In genomic region chr18:37553633-37554398, GRCh38 we compare ENCODE assay signal across 14 cellular contexts. TPM values are rescaled to one million over a fixed set of nuclear protein-coding genes. Genes with fewer than 3 reads are reported as not detected.
A peak's percentile ranks its signal among the peaks of the same experiment; 100 is the strongest.
DNase-seq lines count a peak whose midpoint lies in the region; ATAC-seq, FAIRE-seq and TF ChIP-seq lines count a peak whose summit lies in the region.
"Had no signal": no experiment of that assay in that cellular context is flagged by ENCODE, and none has a peak within 500 bp of the region (broad histone marks: within the 10 kb centered on the region; RNA-seq: fewer than 3 reads in every experiment).

No MANE protein-coding gene starts in this region.

- no peaks in the 10 kb centered on the region for H3K36me3 ChIP-seq in GM12878 (ENCODE audit: control insufficient read depth in 2 of 2, insufficient read depth in 2 of 2, low read length in 1 of 2)
- H3K36me3 ChIP-seq in kidney (ENCODE audit: control insufficient read depth in 1 of 2, insufficient read depth in 2 of 2, low read length in 2 of 2), result no peaks in the 10 kb centered on the region
- H3K36me3 ChIP-seq: Peyer's patch, tibial nerve had no signal

- H3K27me3 ChIP-seq in GM12878 (replicated peaks in 1 of 2; ENCODE audit: control insufficient read depth in 2 of 2, insufficient read depth in 2 of 2, low read length in 1 of 2), result no peaks in the 10 kb centered on the region; a peak in 1 of 4 replicates
- H3K27me3 ChIP-seq: Peyer's patch had no signal

- no peak for TF ChIP-seq POLR2A in GM12878 (IDR thresholded peaks at IDR 0.05; ENCODE audit: low read depth, low read length)

- DNase-seq in natural killer cell treated with Interleukin-12 subunit alpha and Interleukin-12 subunit beta and Interleukin-15 and Interleukin-18, amount 100 ng/mL, for 72 hours (ENCODE audit: low spot score), result peak; percentile 51
- DNase-seq in natural killer cell (no peak), GM12878 (ENCODE audit: low read depth, low spot score) (no peak), kidney (peak; percentile 51), NOMO-1 treated with DMSO at 0.1 percent for 48 hours (lab: John Stamatoyannopoulos, UW; ENCODE audit: unreplicated experiment) (no peak), UCSD-AML1 (lab: John Stamatoyannopoulos, UW; ENCODE audit: unreplicated experiment) (no peak)
- DNase-seq in activated T-helper 1 cell treated with anti-CD3 and anti-CD28 coated beads, Interleukin-12 subunit alpha, Interleukin-12 subunit beta, Interleukin-2, Interleukin-4 antibody, amounts not matched to agents 30 ng/mL and 10 ng/mL and 1 ng/mL, durations not matched to agents 14 hours and 24 hours and 36 hours (ENCODE audit: low spot score), result no peak
- DNase-seq: ACHN, anterior cingulate cortex, NCI-H1930 had no signal

- no peaks in the 10 kb centered on the region for H3K4me1 ChIP-seq in GM12878 (ENCODE audit: control insufficient read depth, insufficient read depth, low read length)
- peaks cover 3 to 4% of the 10 kb centered on the region in 2 donors for H3K4me1 ChIP-seq in kidney (ENCODE audit: control insufficient read depth in 1 of 2, insufficient read depth in 1 of 2, low read depth in 1 of 2, low read length in 2 of 2)
- H3K4me1 ChIP-seq: Peyer's patch, tibial nerve had no signal

- H3K79me2 ChIP-seq in GM12878 (ENCODE audit: control insufficient read depth, insufficient read depth, low read length), result no peaks in the 10 kb centered on the region

- 37% methylated on average over 18 of the region's 18 CpGs for WGBS in GM12878 (ENCODE audit: insufficient coverage, insufficient replicate concordance, low lambda C conversion rate, missing lambda C conversion rate)

- no peak overlapping the region for H3K4me2 ChIP-seq in GM12878 (ENCODE audit: control insufficient read depth, insufficient read depth)

- no peak overlapping the region for H3K27ac Mint-ChIP-seq in natural killer cell treated with Interleukin-12 subunit alpha and Interleukin-12 subunit beta and Interleukin-15 and Interleukin-18, amount 100 ng/mL, for 72 hours
- H3K27ac Mint-ChIP-seq in natural killer cell, result no peak overlapping the region
- H3K27ac Mint-ChIP-seq in activated T-helper 1 cell treated with anti-CD3 and anti-CD28 coated beads, Interleukin-12 subunit alpha, Interleukin-12 subunit beta, Interleukin-2, Interleukin-4 antibody, amounts not matched to agents 30 ng/mL and 10 ng/mL and 1 ng/mL, durations not matched to agents 14 hours and 24 hours and 36 hours, result no peak overlapping the region

- intact Hi-C loops in natural killer cell (cut with micrococcal nuclease), result no loop called here
- intact Hi-C loops in GM12878 (cut with micrococcal nuclease; ENCODE audit: unreplicated experiment), result no loop called here
- intact Hi-C loops in kidney (cut with DNase I), result no loop called here
- intact Hi-C loops in activated T-helper 1 cell treated with anti-CD3 and anti-CD28 coated beads, Interleukin-12 subunit alpha, Interleukin-12 subunit beta, Interleukin-2, Interleukin-4 antibody, amounts not matched to agents 30 ng/mL and 10 ng/mL and 1 ng/mL, durations not matched to agents 14 hours and 24 hours and 36 hours (cut with micrococcal nuclease), result no loop called here

- H3K27ac ChIP-seq in GM12878 (ENCODE audit: control insufficient read depth, insufficient read depth) (no peak overlapping the region), kidney (ENCODE audit: low read depth in 2 of 2, low read length in 2 of 2) (no peak overlapping the region)
- H3K27ac ChIP-seq: epithelial cell of prostate, Peyer's patch, tibial nerve had no signal

- POLR2A ChIA-PET in GM12878 (lab: Charles Lee), result no interaction called here

- H3K9ac ChIP-seq in GM12878 (ENCODE audit: control insufficient read depth, insufficient read depth, low read length), result no peak overlapping the region
- H3K9ac ChIP-seq in kidney (ENCODE audit: low read length in 2 of 2), result no peak overlapping the region

- peak in 1 of 2 donors; percentile 11 for ATAC-seq in natural killer cell treated with Interleukin-12 subunit alpha and Interleukin-12 subunit beta and Interleukin-15 and Interleukin-18, amount 100 ng/mL, for 72 hours
- ATAC-seq in natural killer cell, result no peak
- peak; percentile 67 for ATAC-seq in GM12878
- no peak for ATAC-seq in GM19463 (IDR thresholded peaks at IDR 0.05; ENCODE audit: unreplicated experiment)

- in situ Hi-C loops in GM12878 (cut with MboI), result no loop called here

- SMC1A ChIA-PET in GM12878 (lab: Charles Lee; ENCODE audit: uncharacterized antibody, unreplicated experiment), result no interaction called here

- H3K36me3 Mint-ChIP-seq in natural killer cell treated with Interleukin-12 subunit alpha and Interleukin-12 subunit beta and Interleukin-15 and Interleukin-18, amount 100 ng/mL, for 72 hours, result no peaks in the 10 kb centered on the region
- H3K36me3 Mint-ChIP-seq in natural killer cell, result no peaks in the 10 kb centered on the region
- H3K36me3 Mint-ChIP-seq in activated T-helper 1 cell treated with anti-CD3 and anti-CD28 coated beads, Interleukin-12 subunit alpha, Interleukin-12 subunit beta, Interleukin-2, Interleukin-4 antibody, amounts not matched to agents 30 ng/mL and 10 ng/mL and 1 ng/mL, durations not matched to agents 14 hours and 24 hours and 36 hours (ENCODE audit: low read depth), result no peaks in the 10 kb centered on the region

- H4K20me1 ChIP-seq in GM12878 (ENCODE audit: control insufficient read depth, insufficient read depth), result no peaks in the 10 kb centered on the region

- H3K4me3 ChIP-seq in GM12878 (no peak overlapping the region), kidney (ENCODE audit: low read length in 2 of 2) (no peak overlapping the region)
- H3K4me3 ChIP-seq: Peyer's patch, tibial nerve had no signal

- BruUV-seq in GM12878 (replicated peaks; lab: Mats Ljungman, UMichigan), result no TSS peak

- no peak for TF ChIP-seq CTCF in natural killer cell (IDR thresholded peaks at IDR 0.05)
- peak; percentile 12 to 40 (median 29); a peak in 3 of 6 replicates for TF ChIP-seq CTCF in GM12878 (IDR thresholded peaks at IDR 0.05 in 2 of 3, conservative IDR thresholded peaks at IDR 0.05 in 1 of 3; ENCODE audit: control insufficient read depth in 2 of 3, extremely low read depth in 1 of 3, insufficient read depth in 1 of 3, low read depth in 3 of 3, low read length in 3 of 3)
- no peak for TF ChIP-seq CTCF in kidney (IDR thresholded peaks at IDR 0.05; ENCODE audit: borderline replicate concordance, extremely low read depth, insufficient read depth)

- no peak for FAIRE-seq in GM12878 (lab: Jason Lieb, UNC)
- FAIRE-seq in kidney (lab: Jason Lieb, UNC), result no peak

- no peak overlapping the region for H3K4me3 Mint-ChIP-seq in natural killer cell treated with Interleukin-12 subunit alpha and Interleukin-12 subunit beta and Interleukin-15 and Interleukin-18, amount 100 ng/mL, for 72 hours
- H3K4me3 Mint-ChIP-seq in natural killer cell, result no peak overlapping the region
- H3K4me3 Mint-ChIP-seq in activated T-helper 1 cell treated with anti-CD3 and anti-CD28 coated beads, Interleukin-12 subunit alpha, Interleukin-12 subunit beta, Interleukin-2, Interleukin-4 antibody, amounts not matched to agents 30 ng/mL and 10 ng/mL and 1 ng/mL, durations not matched to agents 14 hours and 24 hours and 36 hours, result no peak overlapping the region

- H2AFZ ChIP-seq in GM12878 (ENCODE audit: control insufficient read depth, low read depth, low read length), result no peak overlapping the region

- RAD21 ChIA-PET in GM12878 (lab: Charles Lee; ENCODE audit: unreplicated experiment), result no interaction called here

- no peaks in the 10 kb centered on the region for H3K9me3 Mint-ChIP-seq in natural killer cell treated with Interleukin-12 subunit alpha and Interleukin-12 subunit beta and Interleukin-15 and Interleukin-18, amount 100 ng/mL, for 72 hours
- no peaks in the 10 kb centered on the region for H3K9me3 Mint-ChIP-seq in natural killer cell
- H3K9me3 Mint-ChIP-seq in activated T-helper 1 cell treated with anti-CD3 and anti-CD28 coated beads, Interleukin-12 subunit alpha, Interleukin-12 subunit beta, Interleukin-2, Interleukin-4 antibody, amounts not matched to agents 30 ng/mL and 10 ng/mL and 1 ng/mL, durations not matched to agents 14 hours and 24 hours and 36 hours, result no peaks in the 10 kb centered on the region

- H3K9me3 ChIP-seq in GM12878 (replicated peaks; ENCODE audit: control insufficient read depth, insufficient read depth, low read length) (no peaks in the 10 kb centered on the region), kidney (ENCODE audit: control insufficient read depth in 1 of 2, low read length in 2 of 2) (no peaks in the 10 kb centered on the region)
- H3K9me3 ChIP-seq: Peyer's patch, tibial nerve had no signal

- CTCF ChIA-PET in GM12878 (lab: Yijun Ruan, JAX), result no interaction called here

- no peak for TF ChIP-seq EP300 in GM12878 (IDR thresholded peaks at IDR 0.05; ENCODE audit: borderline replicate concordance in 1 of 2, control insufficient read depth in 1 of 2, low read depth in 2 of 2, low read length in 2 of 2)

- H3K4me1 Mint-ChIP-seq in natural killer cell treated with Interleukin-12 subunit alpha and Interleukin-12 subunit beta and Interleukin-15 and Interleukin-18, amount 100 ng/mL, for 72 hours (ENCODE audit: low read depth in 2 of 2), result no peaks in the 10 kb centered on the region
- H3K4me1 Mint-ChIP-seq in natural killer cell, result no peaks in the 10 kb centered on the region
- no peaks in the 10 kb centered on the region for H3K4me1 Mint-ChIP-seq in activated T-helper 1 cell treated with anti-CD3 and anti-CD28 coated beads, Interleukin-12 subunit alpha, Interleukin-12 subunit beta, Interleukin-2, Interleukin-4 antibody, amounts not matched to agents 30 ng/mL and 10 ng/mL and 1 ng/mL, durations not matched to agents 14 hours and 24 hours and 36 hours (ENCODE audit: low read depth)

- peak; percentile 29; the same call in 1 of the 2 replicates for TF ChIP-seq RAD21 in GM12878 (IDR thresholded peaks at IDR 0.05; ENCODE audit: insufficient read depth, low read depth, low read length)

- no peaks in the 10 kb centered on the region for H3K27me3 Mint-ChIP-seq in natural killer cell treated with Interleukin-12 subunit alpha and Interleukin-12 subunit beta and Interleukin-15 and Interleukin-18, amount 100 ng/mL, for 72 hours
- H3K27me3 Mint-ChIP-seq in natural killer cell (ENCODE audit: low read depth in 2 of 2), result peaks cover 0 to 5% of the 10 kb centered on the region in 2 donors
- H3K27me3 Mint-ChIP-seq in activated T-helper 1 cell treated with anti-CD3 and anti-CD28 coated beads, Interleukin-12 subunit alpha, Interleukin-12 subunit beta, Interleukin-2, Interleukin-4 antibody, amounts not matched to agents 30 ng/mL and 10 ng/mL and 1 ng/mL, durations not matched to agents 14 hours and 24 hours and 36 hours (ENCODE audit: insufficient read depth), result peaks cover 4% of the 10 kb centered on the region

RNA-seq across cellular contexts. Expression of gene CELF4, which starts 11.8 kb away (rescaled TPM):
- total RNA-seq in natural killer cell treated with Interleukin-12 subunit alpha and Interleukin-12 subunit beta and Interleukin-15 and Interleukin-18, amount 100 ng/mL, for 72 hours, result not detected
- not detected for total RNA-seq in natural killer cell
- total RNA-seq in GM12878 (2013; cell fraction: nucleolus; rRNA removed), result not detected in 2 replicates
- total RNA-seq in GM12878 (2014; rRNA removed), result not detected in 2 replicates
- not detected in 2 replicates for total RNA-seq in GM12878 (2014; rRNA removed; fragmentation: Illumina TruSeq; extraction: Trizol)
- total RNA-seq in GM12878 (2021), result not detected in 2 replicates
- not detected for polyA plus RNA-seq in GM12878 (2011; ENCODE audit: low read depth)
- polyA plus RNA-seq in GM12878 (2011; rRNA removed), result not detected in 2 replicates
- not detected in 2 replicates for polyA plus RNA-seq in GM12878 (2011; cell fraction: cytosol; rRNA removed)
- not detected in 2 replicates for polyA plus RNA-seq in GM12878 (2011; cell fraction: nucleus; rRNA removed)
- not detected in 2 replicates for polyA plus RNA-seq in GM12878 (2012)
- not detected in 2 replicates for polyA plus RNA-seq in GM12878 (2014; fragmentation: Illumina TruSeq; extraction: Trizol)
- polyA plus RNA-seq in GM12878 (2014; fragmentation: Nextera tagmentation; extraction: Ambion mirVana), result under 1 TPM in 1 of 2 experiments, not detected in 1; 0.03 TPM
- not detected in 2 replicates for polyA plus RNA-seq in GM12878 (2014; rRNA removed)
- under 1 TPM in 1 of 2 experiments, not detected in 1; 0.32 TPM for polyA plus RNA-seq in GM12878 (2016; fragmentation: Nextera tagmentation; extraction: Ambion mirVana)
- polyA minus RNA-seq in GM12878 (2011; rRNA and poly(A)+ RNA removed), result not detected in 2 replicates
- polyA minus RNA-seq in GM12878 (2011; cell fraction: cytosol; rRNA and poly(A)+ RNA removed), result not detected in 2 replicates
- polyA minus RNA-seq in GM12878 (2011; cell fraction: nucleus; rRNA and poly(A)+ RNA removed), result not detected in 2 replicates
- total RNA-seq in kidney, result 0.85 TPM
- 1.5 TPM for polyA plus RNA-seq in kidney (ENCODE audit: insufficient read depth, low read depth, low replicate concordance)
- not detected in 2 replicates for total RNA-seq in activated T-helper 1 cell treated with anti-CD3 and anti-CD28 coated beads, Interleukin-12 subunit alpha, Interleukin-12 subunit beta, Interleukin-2, Interleukin-4 antibody, amounts not matched to agents 30 ng/mL and 10 ng/mL and 1 ng/mL, durations not matched to agents 14 hours and 24 hours and 36 hours
- total RNA-seq: tibial nerve had no signal

Comparison
In these comparisons a context has a peak if more than half of its experiments do, and no peak if none do; other contexts are left out.
1. DNase-seq: peak in natural killer cell treated with Interleukin-12 subunit alpha and Interleukin-12 subunit beta and Interleukin-15 and Interleukin-18, amount 100 ng/mL, for 72 hours (single experiment) and kidney (single experiment); none in natural killer cell (single experiment), GM12878 (single experiment), activated T-helper 1 cell treated with anti-CD3 and anti-CD28 coated beads, Interleukin-12 subunit alpha, Interleukin-12 subunit beta, Interleukin-2, Interleukin-4 antibody, amounts not matched to agents 30 ng/mL and 10 ng/mL and 1 ng/mL, durations not matched to agents 14 hours and 24 hours and 36 hours (single experiment), NOMO-1 treated with DMSO at 0.1 percent for 48 hours (single experiment) and UCSD-AML1 (single experiment).
2. CTCF ChIP-seq: peak in GM12878 (3 of 3); none in natural killer cell (single experiment) and kidney (single experiment).